In genomic region chr22:38867124-38867455, GRCh38 we compare ENCODE assay signal across 1 cellular context.
TF ChIP-seq lines count a peak whose summit lies in the region.

No MANE protein-coding gene starts in this region.

TF ChIP-seq in GM23338, 12 proteins besides CTCF, POLR2A, EP300 and RAD21 (continued from another document):
- TF ChIP-seq ZNF462 (CRISPR knock-in tag; IDR thresholded peaks at IDR 0.05) (no peak), ZNF331 (CRISPR knock-in tag; IDR thresholded peaks at IDR 0.05; ENCODE audit: low read depth) (no peak), EZH2phosphoT487 (IDR thresholded peaks at IDR 0.05; ENCODE audit: unreplicated experiment) (no peak), POLR2AphosphoS5 (IDR thresholded peaks at IDR 0.05; ENCODE audit: low read depth) (no peak), JUNB (IDR thresholded peaks at IDR 0.05; ENCODE audit: unreplicated experiment) (no peak), EZH2 (IDR thresholded peaks at IDR 0.05; ENCODE audit: low read depth, unreplicated experiment) (no peak), STAT1 (IDR thresholded peaks at IDR 0.05; ENCODE audit: unreplicated experiment) (no peak)
- TF ChIP-seq, protein P1, sequence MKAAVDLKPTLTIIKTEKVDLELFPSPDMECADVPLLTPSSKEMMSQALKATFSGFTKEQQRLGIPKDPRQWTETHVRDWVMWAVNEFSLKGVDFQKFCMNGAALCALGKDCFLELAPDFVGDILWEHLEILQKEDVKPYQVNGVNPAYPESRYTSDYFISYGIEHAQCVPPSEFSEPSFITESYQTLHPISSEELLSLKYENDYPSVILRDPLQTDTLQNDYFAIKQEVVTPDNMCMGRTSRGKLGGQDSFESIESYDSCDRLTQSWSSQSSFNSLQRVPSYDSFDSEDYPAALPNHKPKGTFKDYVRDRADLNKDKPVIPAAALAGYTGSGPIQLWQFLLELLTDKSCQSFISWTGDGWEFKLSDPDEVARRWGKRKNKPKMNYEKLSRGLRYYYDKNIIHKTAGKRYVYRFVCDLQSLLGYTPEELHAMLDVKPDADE (IDR thresholded peaks at IDR 0.05), result no peak
